Comparison of ENCODE assay signal across 15 cellular contexts in the genomic region with DNA sequence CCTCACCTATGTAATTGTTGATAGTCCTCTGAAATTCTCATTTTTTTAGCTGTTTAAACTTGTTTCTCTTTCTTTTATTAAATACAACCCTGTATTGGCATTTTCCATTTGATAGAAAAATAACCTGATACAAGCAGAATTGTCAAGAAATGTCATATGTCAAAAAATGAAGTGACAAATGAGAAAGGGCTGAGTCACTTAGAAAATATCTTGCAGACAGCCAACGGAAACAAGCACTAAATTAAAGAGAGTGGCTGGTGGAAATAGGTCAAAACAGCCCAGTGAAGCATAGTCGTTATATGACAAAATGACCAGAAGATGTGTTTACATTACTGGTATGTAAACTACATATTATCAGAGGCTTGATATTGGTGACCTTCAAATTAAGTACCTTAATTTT.
"Had no signal": no experiment of that assay in that cellular context is flagged by ENCODE, and none has a peak within 500 bp of the region (broad histone marks: within the 10 kb centered on the region; RNA-seq: fewer than 3 reads in every experiment).

No MANE protein-coding gene starts in this region.

- ATAC-seq: activated T-cell treated with anti-CD3 and anti-CD28 coated beads, Interleukin-2, amount 50 U/mL, for 72 hours; foreskin keratinocyte; left cardiac atrium; naive thymus-derived CD4-positive, alpha-beta T cell; right lobe of liver; stimulated activated memory B cell treated with anti-CD40 and anti-IgM and Interleukin-4, amounts not matched to agents 10 μg/mL and 1 μg/mL and 100 μg/mL, for 72 hours had no signal

- DNase-seq: activated CD4-positive, alpha-beta memory T cell treated with anti-CD3 and anti-CD28 coated beads for 36 hours; activated gamma-delta T cell treated with Interleukin-2 at 50 U/mL for 16 hours; activated naive CD8-positive, alpha-beta T cell treated with anti-CD3 and anti-CD28 coated beads for 36 hours; activated T-cell treated with anti-CD3 and anti-CD28 coated beads, Interleukin-2, amount 50 U/mL, for 72 hours; anterior cingulate cortex; esophagus squamous epithelium; foreskin keratinocyte; immature natural killer cell; left cardiac atrium; naive thymus-derived CD4-positive, alpha-beta T cell; nucleus accumbens; right lobe of liver; tibial artery; uterus had no signal
